35 cellular contexts compared by ENCODE assay signal in genomic region chr19:30442715-30443114, GRCh38.
"Had no signal": no experiment of that assay in that cellular context is flagged by ENCODE, and none has a peak within 500 bp of the region (broad histone marks: within the 10 kb centered on the region; RNA-seq: fewer than 3 reads in every experiment).

No MANE protein-coding gene starts in this region.

- FAIRE-seq: colon, endothelial cell of umbilical vein had no signal

- H2AFZ ChIP-seq: hepatocyte had no signal

- H3K4me3 ChIP-seq: adrenal gland, ascending aorta, esophagus squamous epithelium, gastroesophageal sphincter, heart right ventricle, hepatocyte had no signal

- H3K4me3 Mint-ChIP-seq: activated CD4-positive, alpha-beta memory T cell treated with anti-CD3 and anti-CD28 coated beads for 36 hours; activated CD4-positive, alpha-beta T cell treated with anti-CD3 and anti-CD28 coated beads for 36 hours; activated CD4-positive, alpha-beta T cell treated with anti-CD3 and anti-CD28 coated beads, Interleukin-2, amount 10 ng/mL, durations not matched to agents 24 days and 14 days; activated CD8-positive, alpha-beta memory T cell treated with anti-CD3 and anti-CD28 coated beads, Interleukin-2, amount 10 ng/mL, durations not matched to agents 7 days and 5 days; activated CD8-positive, alpha-beta T cell treated with anti-CD3 and anti-CD28 coated beads, Interleukin-2, amount 10 ng/mL, durations not matched to agents 7 days and 5 days; activated naive CD4-positive, alpha-beta T cell treated with anti-CD3 and anti-CD28 coated beads for 36 hours; activated naive CD4-positive, alpha-beta T cell treated with anti-CD3 and anti-CD28 coated beads, Interleukin-2, amount 50 U/mL, for 24 hours; activated naive CD8-positive, alpha-beta T cell treated with anti-CD3 and anti-CD28 coated beads for 36 hours; activated naive CD8-positive, alpha-beta T cell treated with anti-CD3 and anti-CD28 coated beads, Interleukin-2, amount 50 U/mL, for 24 hours; activated T-helper 1 cell treated with anti-CD3 and anti-CD28 coated beads, Interleukin-12 subunit alpha, Interleukin-12 subunit beta, Interleukin-2, Interleukin-4 antibody, amounts not matched to agents 30 ng/mL and 10 ng/mL and 1 ng/mL, durations not matched to agents 14 hours and 24 hours and 36 hours; effector memory CD8-positive, alpha-beta T cell; T-helper 17 cell; T-helper 2 cell treated with Interferon-gamma antibody and Interleukin-4, amounts not matched to agents 5 μg/mL and 100 μg/mL, for 36 hours had no signal

- H3K9me3 Mint-ChIP-seq: activated CD4-positive, alpha-beta memory T cell treated with anti-CD3 and anti-CD28 coated beads for 36 hours; activated CD4-positive, alpha-beta T cell treated with anti-CD3 and anti-CD28 coated beads, Interleukin-2, amount 10 ng/mL, durations not matched to agents 24 days and 14 days; activated naive CD4-positive, alpha-beta T cell treated with anti-CD3 and anti-CD28 coated beads for 36 hours; activated naive CD4-positive, alpha-beta T cell treated with anti-CD3 and anti-CD28 coated beads, Interleukin-2, amount 50 U/mL, for 24 hours; activated naive CD8-positive, alpha-beta T cell treated with anti-CD3 and anti-CD28 coated beads for 36 hours; activated T-helper 1 cell treated with anti-CD3 and anti-CD28 coated beads, Interleukin-12 subunit alpha, Interleukin-12 subunit beta, Interleukin-2, Interleukin-4 antibody, amounts not matched to agents 30 ng/mL and 10 ng/mL and 1 ng/mL, durations not matched to agents 14 hours and 24 hours and 36 hours; activated T-helper 2 cell treated with anti-CD3 and anti-CD28 coated beads, Interferon-gamma antibody, Interleukin-2, Interleukin-4, amounts not matched to agents 10 μg/mL and 5 μg/mL and 100 μg/mL, durations not matched to agents 14 hours and 24 hours and 36 hours; T-helper 2 cell treated with Interferon-gamma antibody and Interleukin-4, amounts not matched to agents 5 μg/mL and 100 μg/mL, for 36 hours had no signal

- H3K9me3 ChIP-seq: adrenal gland, ascending aorta, esophagus squamous epithelium, gastroesophageal sphincter, heart right ventricle had no signal

- H3K36me3 Mint-ChIP-seq: activated CD8-positive, alpha-beta memory T cell treated with anti-CD3 and anti-CD28 coated beads, Interleukin-2, amount 10 ng/mL, durations not matched to agents 7 days and 5 days; activated naive CD4-positive, alpha-beta T cell treated with anti-CD3 and anti-CD28 coated beads, Interleukin-2, amount 50 U/mL, for 24 hours; activated naive CD8-positive, alpha-beta T cell treated with anti-CD3 and anti-CD28 coated beads for 36 hours had no signal

- H3K36me3 ChIP-seq: adrenal gland, ascending aorta, heart right ventricle had no signal

- H3K27ac Mint-ChIP-seq: activated CD4-positive, alpha-beta memory T cell treated with anti-CD3 and anti-CD28 coated beads for 36 hours; activated CD4-positive, alpha-beta T cell treated with anti-CD3 and anti-CD28 coated beads for 36 hours; activated CD4-positive, alpha-beta T cell treated with anti-CD3 and anti-CD28 coated beads, Interleukin-2, amount 10 ng/mL, durations not matched to agents 24 days and 14 days; activated CD8-positive, alpha-beta memory T cell treated with anti-CD3 and anti-CD28 coated beads, Interleukin-2, amount 10 ng/mL, durations not matched to agents 7 days and 5 days; activated CD8-positive, alpha-beta T cell treated with anti-CD3 and anti-CD28 coated beads, Interleukin-2, amount 10 ng/mL, durations not matched to agents 7 days and 5 days; activated naive CD4-positive, alpha-beta T cell treated with anti-CD3 and anti-CD28 coated beads for 36 hours; activated naive CD4-positive, alpha-beta T cell treated with anti-CD3 and anti-CD28 coated beads, Interleukin-2, amount 50 U/mL, for 24 hours; activated naive CD8-positive, alpha-beta T cell treated with anti-CD3 and anti-CD28 coated beads for 36 hours; activated naive CD8-positive, alpha-beta T cell treated with anti-CD3 and anti-CD28 coated beads, Interleukin-2, amount 50 U/mL, for 24 hours; activated T-helper 1 cell treated with anti-CD3 and anti-CD28 coated beads, Interleukin-12 subunit alpha, Interleukin-12 subunit beta, Interleukin-2, Interleukin-4 antibody, amounts not matched to agents 30 ng/mL and 10 ng/mL and 1 ng/mL, durations not matched to agents 14 hours and 24 hours and 36 hours; activated T-helper 2 cell treated with anti-CD3 and anti-CD28 coated beads, Interferon-gamma antibody, Interleukin-2, Interleukin-4, amounts not matched to agents 10 μg/mL and 5 μg/mL and 100 μg/mL, durations not matched to agents 14 hours and 24 hours and 36 hours; effector memory CD8-positive, alpha-beta T cell; T-helper 17 cell; T-helper 2 cell treated with Interferon-gamma antibody and Interleukin-4, amounts not matched to agents 5 μg/mL and 100 μg/mL, for 36 hours had no signal

- ATAC-seq: activated CD4-positive, alpha-beta T cell treated with anti-CD3 and anti-CD28 coated beads for 36 hours; activated CD8-positive, alpha-beta memory T cell treated with anti-CD3 and anti-CD28 coated beads, Interleukin-2, amount 10 ng/mL, durations not matched to agents 7 days and 5 days; activated CD8-positive, alpha-beta T cell treated with anti-CD3 and anti-CD28 coated beads, Interleukin-2, amount 10 ng/mL, durations not matched to agents 7 days and 5 days; activated naive CD8-positive, alpha-beta T cell treated with anti-CD3 and anti-CD28 coated beads, Interleukin-2, amount 50 U/mL, for 24 hours; effector memory CD8-positive, alpha-beta T cell; gastroesophageal sphincter; heart right ventricle; T-helper 17 cell had no signal

- H3K4me2 ChIP-seq: hepatocyte had no signal

- H3K27me3 ChIP-seq: adrenal gland, ascending aorta, esophagus squamous epithelium had no signal

- H3K27me3 Mint-ChIP-seq: activated CD4-positive, alpha-beta memory T cell treated with anti-CD3 and anti-CD28 coated beads for 36 hours; activated CD4-positive, alpha-beta T cell treated with anti-CD3 and anti-CD28 coated beads, Interleukin-2, amount 10 ng/mL, durations not matched to agents 24 days and 14 days; activated CD8-positive, alpha-beta memory T cell treated with anti-CD3 and anti-CD28 coated beads, Interleukin-2, amount 10 ng/mL, durations not matched to agents 7 days and 5 days; activated naive CD8-positive, alpha-beta T cell treated with anti-CD3 and anti-CD28 coated beads for 36 hours; activated naive CD8-positive, alpha-beta T cell treated with anti-CD3 and anti-CD28 coated beads, Interleukin-2, amount 50 U/mL, for 24 hours had no signal

- H3K79me2 ChIP-seq: hepatocyte had no signal

- DNase-seq: activated CD4-positive, alpha-beta memory T cell treated with anti-CD3 and anti-CD28 coated beads for 36 hours; activated CD4-positive, alpha-beta T cell treated with anti-CD3 and anti-CD28 coated beads for 36 hours; activated CD4-positive, alpha-beta T cell treated with anti-CD3 and anti-CD28 coated beads, Interleukin-2, amount 10 ng/mL, durations not matched to agents 24 days and 14 days; activated CD4-positive, CD25-positive, alpha-beta regulatory T cell; activated CD4-positive, CD25-positive, alpha-beta regulatory T cell treated with anti-CD3 and anti-CD28 coated beads, Interleukin-2, amount 50 U/mL, for 72 hours; activated CD8-positive, alpha-beta memory T cell treated with anti-CD3 and anti-CD28 coated beads, Interleukin-2, amount 10 ng/mL, durations not matched to agents 7 days and 5 days; activated CD8-positive, alpha-beta memory T cell treated with anti-CD3 and anti-CD28 coated beads, Interleukin-2, amount 50 U/mL, for 4 hours; activated CD8-positive, alpha-beta T cell treated with anti-CD3 and anti-CD28 coated beads, Interleukin-2, amount 10 ng/mL, durations not matched to agents 7 days and 5 days; activated effector memory CD4-positive, alpha-beta T cell treated with anti-CD3 and anti-CD28 coated beads, Interleukin-2, amount 50 U/mL, for 16 hours; activated naive CD4-positive, alpha-beta T cell treated with anti-CD3 and anti-CD28 coated beads for 36 hours; activated naive CD8-positive, alpha-beta T cell treated with anti-CD3 and anti-CD28 coated beads for 36 hours; activated naive CD8-positive, alpha-beta T cell treated with anti-CD3 and anti-CD28 coated beads, Interleukin-2, amount 50 U/mL, for 24 hours; activated T-cell treated with anti-CD3 and anti-CD28 coated beads, Interleukin-2, amount 50 U/mL, for 1 hour; activated T-cell treated with anti-CD3 and anti-CD28 coated beads, Interleukin-2, amount 50 U/mL, for 48 hours; adrenal gland; caudate nucleus; cortex of kidney; dermis blood vessel endothelial cell; effector CD4-positive, alpha-beta T cell; effector memory CD8-positive, alpha-beta T cell; esophagus squamous epithelium; foreskin melanocyte; heart right ventricle; T-helper 17 cell; T1000 had no signal

- H3K4me1 ChIP-seq: adrenal gland, ascending aorta, esophagus squamous epithelium, gastroesophageal sphincter had no signal

- H3K27ac ChIP-seq: adrenal gland, ascending aorta, epithelial cell of prostate, esophagus squamous epithelium, gastroesophageal sphincter, heart right ventricle, hepatocyte had no signal

- H3K4me1 Mint-ChIP-seq: activated CD4-positive, alpha-beta T cell treated with anti-CD3 and anti-CD28 coated beads for 36 hours; activated CD4-positive, alpha-beta T cell treated with anti-CD3 and anti-CD28 coated beads, Interleukin-2, amount 10 ng/mL, durations not matched to agents 24 days and 14 days; activated CD8-positive, alpha-beta memory T cell treated with anti-CD3 and anti-CD28 coated beads, Interleukin-2, amount 10 ng/mL, durations not matched to agents 7 days and 5 days; activated naive CD4-positive, alpha-beta T cell treated with anti-CD3 and anti-CD28 coated beads, Interleukin-2, amount 50 U/mL, for 24 hours; activated naive CD8-positive, alpha-beta T cell treated with anti-CD3 and anti-CD28 coated beads for 36 hours; activated naive CD8-positive, alpha-beta T cell treated with anti-CD3 and anti-CD28 coated beads, Interleukin-2, amount 50 U/mL, for 24 hours; T-helper 17 cell had no signal
